8 cellular contexts compared by ENCODE assay signal in the genomic region with DNA sequence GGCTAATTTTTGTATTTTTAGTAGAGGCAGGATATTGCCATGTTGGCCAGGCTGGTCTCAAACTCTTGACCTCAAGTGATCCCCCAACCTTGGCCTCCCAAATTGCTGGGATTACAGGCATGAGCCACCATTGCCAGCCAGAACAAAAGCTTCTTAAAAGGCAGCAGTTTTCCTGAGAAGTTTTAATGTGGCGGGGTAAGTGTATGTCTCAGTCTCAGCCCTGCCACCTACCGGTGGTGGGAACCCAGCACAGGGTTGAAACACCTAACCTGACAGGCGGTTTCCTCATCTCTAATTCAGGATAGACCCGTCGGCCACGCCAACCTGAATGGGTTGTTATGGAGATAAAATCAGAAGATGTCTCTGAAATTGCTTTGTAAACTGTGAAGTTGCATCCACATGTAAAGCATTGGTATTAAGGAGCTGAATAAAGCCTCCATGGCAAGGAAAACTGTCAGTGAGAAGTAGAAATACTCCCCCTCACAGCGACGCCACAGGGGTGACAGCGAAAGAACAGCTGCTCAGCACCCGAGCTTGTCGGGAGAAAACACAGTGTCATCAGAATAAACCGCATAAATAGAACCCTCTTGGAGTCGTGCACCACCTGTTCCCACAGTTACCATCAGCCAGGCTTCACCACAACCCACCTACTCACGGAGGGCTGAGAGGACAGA.
A peak's percentile ranks its signal among the peaks of the same experiment; 100 is the strongest.
DNase-seq lines count a peak whose midpoint lies in the region; ATAC-seq and TF ChIP-seq lines count a peak whose summit lies in the region.

No MANE protein-coding gene starts in this region.

- DNase-seq in PC-9 (peak in 1 of 2 experiments; percentile 30), coronary artery (ENCODE audit: low spot score) (peak; percentile 50), neural crest cell (ENCODE audit: low read depth, low spot score) (peak; percentile 22), NCI-H1436 treated with DMSO at 0.1 percent for 48 hours (lab: John Stamatoyannopoulos, UW) (no peak)

- no peak overlapping the region for H2AFZ ChIP-seq in PC-9

- H3K27me3 Mint-ChIP-seq in neural crest cell (ENCODE audit: low read depth), result no peaks in the 10 kb centered on the region

- no peaks in the 10 kb centered on the region for H3K36me3 ChIP-seq in DOHH2 (ENCODE audit: control insufficient read depth, low read length)
- H3K36me3 ChIP-seq in HEK293 (ENCODE audit: control insufficient read depth in 2 of 2, insufficient read depth in 1 of 2, low read length in 2 of 2), result no peaks in the 10 kb centered on the region
- H3K36me3 ChIP-seq in PC-9 (ENCODE audit: low read depth), result no peaks in the 10 kb centered on the region

- no TSS peak for BruUV-seq in PC-9 (replicated peaks; lab: Mats Ljungman, UMichigan)

- H3K27ac ChIP-seq in DOHH2 (ENCODE audit: low read depth, low read length) (no peak overlapping the region), HEK293 (ENCODE audit: extremely low read depth, low read depth, low read length) (no peak overlapping the region), PC-9 (no peak overlapping the region), coronary artery (no peak overlapping the region)

- no peaks in the 10 kb centered on the region for H3K9me2 ChIP-seq in DOHH2 (replicated peaks; ENCODE audit: control insufficient read depth, low read length)
- H3K9me2 ChIP-seq in PC-9 (ENCODE audit: insufficient read depth), result no peaks in the 10 kb centered on the region; the same call in 1 of the 2 replicates

- H3K4me1 Mint-ChIP-seq in neural crest cell, result peaks cover 42% of the 10 kb centered on the region

- H3K27me3 ChIP-seq in DOHH2 (ENCODE audit: control insufficient read depth, low read length) (no peaks in the 10 kb centered on the region), PC-9 (ENCODE audit: insufficient read depth, low read depth) (no peaks in the 10 kb centered on the region)

- H3K4me2 ChIP-seq in DOHH2 (ENCODE audit: low read length) (no peak overlapping the region), PC-9 (no peak overlapping the region)

- H3F3A ChIP-seq in DOHH2 (ENCODE audit: control insufficient read depth, insufficient read depth), result no peaks in the 10 kb centered on the region
- no peaks in the 10 kb centered on the region for H3F3A ChIP-seq in PC-9 (ENCODE audit: insufficient read depth, low read depth)

- ATAC-seq in activated CD4-positive, CD25-positive, alpha-beta regulatory T cell treated with anti-CD3 and anti-CD28 coated beads, Interleukin-2, amount 50 U/mL, for 24 hours, result no peak
- no peak for ATAC-seq in GM21423 (IDR thresholded peaks at IDR 0.05; ENCODE audit: unreplicated experiment)

- POLR2A ChIA-PET in HEK293 (lab: Yijun Ruan, JAX) (no interaction called here), PC-9 (lab: Charles Lee; ENCODE audit: unreplicated experiment) (no interaction called here)

- no peaks in the 10 kb centered on the region for H3K36me3 Mint-ChIP-seq in neural crest cell (ENCODE audit: low read depth)

- no peaks in the 10 kb centered on the region for H3K4me1 ChIP-seq in DOHH2 (ENCODE audit: control insufficient read depth, low read length)
- no peaks in the 10 kb centered on the region for H3K4me1 ChIP-seq in HEK293 (ENCODE audit: control insufficient read depth, insufficient read depth, low read length)
- H3K4me1 ChIP-seq in PC-9 (replicated peaks; ENCODE audit: insufficient read depth), result no peaks in the 10 kb centered on the region

- CTCF ChIA-PET in HEK293 (lab: Yijun Ruan, JAX), result interaction anchor here (0.6 to 4.2 kb wide), 33 partner anchors 9 to 966 kb away, joined by 3 to 36 read pairs (median 3); no protein-coding TSS in a partner anchor
- CTCF ChIA-PET in PC-9 (lab: Charles Lee), result interaction anchor here (0.6 to 0.8 kb wide), 2 partner anchors 207 to 492 kb away, joined by 3 read pairs; no protein-coding TSS in a partner anchor

- H3K9me3 Mint-ChIP-seq in neural crest cell, result no peaks in the 10 kb centered on the region

- TF ChIP-seq CTCF in DOHH2 (IDR thresholded peaks at IDR 0.05; ENCODE audit: low read depth, low read length, poor library complexity, severe bottlenecking) (peak; percentile 81), HEK293 (tag by site-specific recombination; IDR thresholded peaks at IDR 0.05) (no peak), PC-9 (conservative IDR thresholded peaks at IDR 0.05) (peak; percentile 81), coronary artery (IDR thresholded peaks at IDR 0.05) (no peak), neural crest cell (conservative IDR thresholded peaks at IDR 0.05) (peak; percentile 69)

- peak overlapping the region; percentile 7 for H3K27ac Mint-ChIP-seq in neural crest cell (ENCODE audit: unreplicated experiment)

- intact Hi-C loops in PC-9 (cut with micrococcal nuclease; ENCODE audit: unreplicated experiment), result loop anchor here (2.0 to 10.0 kb wide), 2 partner anchors 206 to 490 kb away; no protein-coding TSS in a partner anchor

- no peaks in the 10 kb centered on the region for H3K9me3 ChIP-seq in DOHH2 (ENCODE audit: control insufficient read depth, insufficient read depth, low read length)
- H3K9me3 ChIP-seq in HEK293 (ENCODE audit: control insufficient read depth, insufficient read depth, low read depth, low read length), result no peaks in the 10 kb centered on the region
- H3K9me3 ChIP-seq in PC-9 (ENCODE audit: insufficient read depth, low read depth), result no peaks in the 10 kb centered on the region

- H3K79me2 ChIP-seq in DOHH2 (ENCODE audit: control insufficient read depth, low read length) (no peaks in the 10 kb centered on the region), PC-9 (ENCODE audit: low read depth) (no peaks in the 10 kb centered on the region)

- H4K20me1 ChIP-seq in DOHH2 (ENCODE audit: control insufficient read depth, insufficient read depth, low read depth, low read length), result no peaks in the 10 kb centered on the region
- H4K20me1 ChIP-seq in PC-9 (ENCODE audit: insufficient read depth), result no peaks in the 10 kb centered on the region

- H3K4me3 ChIP-seq in DOHH2 (ENCODE audit: low read length) (no peak overlapping the region), HEK293 (ENCODE audit: low read depth, low read length) (no peak overlapping the region), PC-9 (no peak overlapping the region), coronary artery (no peak overlapping the region)

- no peak overlapping the region for H3K4me3 Mint-ChIP-seq in neural crest cell

TF ChIP-seq in HEK293, 187 proteins besides CTCF, POLR2A, EP300 and RAD21:
- TF ChIP-seq, protein P1, sequence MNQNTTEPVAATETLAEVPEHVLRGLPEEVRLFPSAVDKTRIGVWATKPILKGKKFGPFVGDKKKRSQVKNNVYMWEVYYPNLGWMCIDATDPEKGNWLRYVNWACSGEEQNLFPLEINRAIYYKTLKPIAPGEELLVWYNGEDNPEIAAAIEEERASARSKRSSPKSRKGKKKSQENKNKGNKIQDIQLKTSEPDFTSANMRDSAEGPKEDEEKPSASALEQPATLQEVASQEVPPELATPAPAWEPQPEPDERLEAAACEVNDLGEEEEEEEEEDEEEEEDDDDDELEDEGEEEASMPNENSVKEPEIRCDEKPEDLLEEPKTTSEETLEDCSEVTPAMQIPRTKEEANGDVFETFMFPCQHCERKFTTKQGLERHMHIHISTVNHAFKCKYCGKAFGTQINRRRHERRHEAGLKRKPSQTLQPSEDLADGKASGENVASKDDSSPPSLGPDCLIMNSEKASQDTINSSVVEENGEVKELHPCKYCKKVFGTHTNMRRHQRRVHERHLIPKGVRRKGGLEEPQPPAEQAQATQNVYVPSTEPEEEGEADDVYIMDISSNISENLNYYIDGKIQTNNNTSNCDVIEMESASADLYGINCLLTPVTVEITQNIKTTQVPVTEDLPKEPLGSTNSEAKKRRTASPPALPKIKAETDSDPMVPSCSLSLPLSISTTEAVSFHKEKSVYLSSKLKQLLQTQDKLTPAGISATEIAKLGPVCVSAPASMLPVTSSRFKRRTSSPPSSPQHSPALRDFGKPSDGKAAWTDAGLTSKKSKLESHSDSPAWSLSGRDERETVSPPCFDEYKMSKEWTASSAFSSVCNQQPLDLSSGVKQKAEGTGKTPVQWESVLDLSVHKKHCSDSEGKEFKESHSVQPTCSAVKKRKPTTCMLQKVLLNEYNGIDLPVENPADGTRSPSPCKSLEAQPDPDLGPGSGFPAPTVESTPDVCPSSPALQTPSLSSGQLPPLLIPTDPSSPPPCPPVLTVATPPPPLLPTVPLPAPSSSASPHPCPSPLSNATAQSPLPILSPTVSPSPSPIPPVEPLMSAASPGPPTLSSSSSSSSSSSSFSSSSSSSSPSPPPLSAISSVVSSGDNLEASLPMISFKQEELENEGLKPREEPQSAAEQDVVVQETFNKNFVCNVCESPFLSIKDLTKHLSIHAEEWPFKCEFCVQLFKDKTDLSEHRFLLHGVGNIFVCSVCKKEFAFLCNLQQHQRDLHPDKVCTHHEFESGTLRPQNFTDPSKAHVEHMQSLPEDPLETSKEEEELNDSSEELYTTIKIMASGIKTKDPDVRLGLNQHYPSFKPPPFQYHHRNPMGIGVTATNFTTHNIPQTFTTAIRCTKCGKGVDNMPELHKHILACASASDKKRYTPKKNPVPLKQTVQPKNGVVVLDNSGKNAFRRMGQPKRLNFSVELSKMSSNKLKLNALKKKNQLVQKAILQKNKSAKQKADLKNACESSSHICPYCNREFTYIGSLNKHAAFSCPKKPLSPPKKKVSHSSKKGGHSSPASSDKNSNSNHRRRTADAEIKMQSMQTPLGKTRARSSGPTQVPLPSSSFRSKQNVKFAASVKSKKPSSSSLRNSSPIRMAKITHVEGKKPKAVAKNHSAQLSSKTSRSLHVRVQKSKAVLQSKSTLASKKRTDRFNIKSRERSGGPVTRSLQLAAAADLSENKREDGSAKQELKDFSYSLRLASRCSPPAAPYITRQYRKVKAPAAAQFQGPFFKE (tag by site-specific recombination; IDR thresholded peaks at IDR 0.05; ENCODE audit: borderline replicate concordance), result no peak
- TF ChIP-seq ZNF654 (tag by site-specific recombination; IDR thresholded peaks at IDR 0.05; ENCODE audit: low read depth), result peak; percentile 46
- TF ChIP-seq ZNF350 (tag by site-specific recombination; IDR thresholded peaks at IDR 0.05), result no peak

Comparison
In these comparisons a context has a peak if more than half of its experiments do, and no peak if none do; other contexts are left out.
1. CTCF ChIP-seq: peak in DOHH2 (single experiment), PC-9 (single experiment) and neural crest cell (single experiment); none in HEK293 (single experiment) and coronary artery (single experiment).